ENCODE assay signal across 8 cellular contexts in genomic region chr11:120168960-120169681, GRCh38. TPM values are rescaled to one million over a fixed set of nuclear protein-coding genes. Genes with fewer than 3 reads are reported as not detected.
DNase-seq lines count a peak whose midpoint lies in the region; ATAC-seq, FAIRE-seq and TF ChIP-seq lines count a peak whose summit lies in the region.

No MANE protein-coding gene starts in this region.

- H3K27ac ChIP-seq in ACC112 (ENCODE audit: low read depth, low read length), result no peak overlapping the region

- H3K36me3 ChIP-seq in ACC112 (ENCODE audit: insufficient read depth, low read length) (no peaks in the 10 kb centered on the region), mucosa of descending colon (ENCODE audit: low read depth) (no peaks in the 10 kb centered on the region)

- no peaks in the 10 kb centered on the region for H3K79me2 ChIP-seq in ACC112 (ENCODE audit: control insufficient read depth, insufficient read depth, low read length, unreplicated experiment)

- intact Hi-C loops in mucosa of descending colon (cut with DNase I, micrococcal nuclease), result no loop called here

- H3K4me1 ChIP-seq in ACC112 (ENCODE audit: control insufficient read depth, insufficient read depth, low read length, unreplicated experiment) (peaks cover 4% of the 10 kb centered on the region), mucosa of descending colon (ENCODE audit: low read depth) (peaks cover 10% of the 10 kb centered on the region)

- H3K4me3 ChIP-seq in ACC112 (ENCODE audit: low read depth, low read length) (peak overlapping the region; percentile 71), mucosa of descending colon (no peak overlapping the region)

- FAIRE-seq in GM19239 (lab: Jason Lieb, UNC), result no peak

- peak; percentile 96 for TF ChIP-seq CTCF in mucosa of descending colon (IDR thresholded peaks at IDR 0.05)

- H3K27me3 ChIP-seq in ACC112 (ENCODE audit: insufficient read depth, low read length), result peaks cover 79% of the 10 kb centered on the region

- peak overlapping the region; percentile 47 for H2AFZ ChIP-seq in ACC112 (ENCODE audit: low read length, unreplicated experiment)

- DNase-seq in GM19239 (ENCODE audit: insufficient read length, low spot score) (peak; percentile 58), NCI-H748 (lab: John Stamatoyannopoulos, UW; ENCODE audit: unreplicated experiment) (peak; percentile 73), mucosa of descending colon (peak; percentile 62 to 83 (median 76))
- DNase-seq in activated T-cell treated with anti-CD3 and anti-CD28 coated beads, Interleukin-2, amount 50 U/mL, for 1 hour, result peak; percentile 62
- peak; percentile 35 for DNase-seq in stimulated activated CD8-positive, alpha-beta memory T cell treated with anti-CD3 and anti-CD28 coated beads, Interleukin-4, amount 100 ng/mL, for 24 hours (ENCODE audit: low read depth)

- H3K9me3 ChIP-seq in mucosa of descending colon, result no peaks in the 10 kb centered on the region

- ATAC-seq in esophagus mucosa (peak; percentile 90), mucosa of descending colon (peak; percentile 94), GM18868 (IDR thresholded peaks at IDR 0.05; ENCODE audit: unreplicated experiment) (no peak)

RNA-seq across cellular contexts. Expression of gene TRIM29, which starts 31.2 kb away (rescaled TPM):
- total RNA-seq in esophagus mucosa (1,294 TPM), mucosa of descending colon (1 to 10 TPM; 4.0 to 6.3 (median 5.4) TPM)

RNA-seq across cellular contexts. Expression of gene OAF, which starts 41.7 kb away (rescaled TPM):
- total RNA-seq in esophagus mucosa (9.0 TPM), mucosa of descending colon (100 to 1,000 TPM in 2 of 3 donors, 10 to 100 TPM in 1; 96.4 to 217 (median 133) TPM)

Comparison
In these comparisons a context has a peak if more than half of its experiments do, and no peak if none do; other contexts are left out.
1. RNA of gene TRIM29, which starts 31.2 kb away (total RNA-seq): 1,294 TPM in esophagus mucosa (single experiment); 4.0 to 6.3 TPM in mucosa of descending colon; every median in the first group is over 100 times any median in the second.
2. Peak in every context shown above with its lines, with median percentiles within 50 percentile points of each other: DNase-seq.